Comparison of ENCODE assay signal across 20 cellular contexts in the genomic region with DNA sequence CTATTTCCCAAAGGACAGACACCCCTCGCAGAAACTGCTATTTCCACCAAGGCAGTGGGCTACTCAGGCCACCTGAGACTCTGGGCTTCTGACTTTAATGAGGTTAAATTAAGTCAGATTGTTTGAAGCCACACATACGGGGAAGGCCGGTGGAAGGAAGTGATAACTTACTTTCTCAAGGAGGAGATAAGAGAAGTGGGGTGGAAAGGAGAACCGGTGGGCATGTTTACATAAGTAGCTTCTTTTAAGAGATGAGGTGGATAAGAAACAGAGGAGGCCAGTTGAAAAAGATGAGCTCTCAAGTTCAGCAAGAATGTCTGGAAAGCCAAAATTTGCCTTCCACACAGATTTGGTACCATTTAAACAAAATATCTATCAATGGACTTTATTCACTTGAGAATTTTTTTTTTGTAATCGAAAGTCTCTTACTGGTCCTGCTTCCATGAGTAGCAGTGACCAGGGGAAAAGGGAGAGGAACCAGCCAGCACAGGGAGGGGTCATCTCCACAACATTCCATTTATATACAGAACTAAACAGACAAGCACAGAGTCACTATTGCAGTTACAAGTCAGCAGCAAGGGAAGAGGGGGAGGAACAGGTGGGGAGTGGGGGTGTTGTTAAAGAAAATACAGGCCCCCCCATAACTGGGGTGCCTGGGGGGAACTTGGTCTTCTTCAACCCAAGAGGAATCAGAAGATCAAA.
"Had no signal": no experiment of that assay in that cellular context is flagged by ENCODE, and none has a peak within 500 bp of the region (broad histone marks: within the 10 kb centered on the region; RNA-seq: fewer than 3 reads in every experiment).

No MANE protein-coding gene starts in this region.

- H3K4me3 ChIP-seq: breast epithelium, esophagus squamous epithelium, mucosa of descending colon, pancreas, right lobe of liver, thoracic aorta, upper lobe of right lung had no signal

- H3K36me3 ChIP-seq: breast epithelium had no signal

- DNase-seq: activated CD4-positive, alpha-beta T cell treated with anti-CD3 and anti-CD28 coated beads for 36 hours; activated CD8-positive, alpha-beta memory T cell treated with anti-CD3 and anti-CD28 coated beads, Interleukin-2, amount 50 U/mL, for 4 hours; activated effector memory CD4-positive, alpha-beta T cell treated with Interleukin-2 at 50 U/mL for 16 hours; activated naive CD4-positive, alpha-beta T cell treated with anti-CD3 and anti-CD28 coated beads, Interleukin-2, amount 50 U/mL, for 16 hours; activated T-cell treated with anti-CD3 and anti-CD28 coated beads, Interleukin-2, amount 50 U/mL, for 48 hours; effector CD4-positive, alpha-beta T cell; esophagus squamous epithelium; left ventricle myocardium superior; mucosa of descending colon; naive B cell; pancreas; right lobe of liver; small intestine; stimulated activated CD4-positive, alpha-beta T cell treated with anti-CD3 and anti-CD28 coated beads, Interleukin-4, amount 100 ng/mL, for 24 hours; upper lobe of right lung had no signal

- H3K27ac ChIP-seq: breast epithelium, esophagus squamous epithelium, pancreas, right lobe of liver, thoracic aorta, upper lobe of right lung had no signal

- H3K9me3 ChIP-seq: breast epithelium, esophagus squamous epithelium, mucosa of descending colon, pancreas, right lobe of liver, thoracic aorta, upper lobe of right lung had no signal

- ATAC-seq: activated CD4-positive, alpha-beta T cell treated with anti-CD3 and anti-CD28 coated beads for 36 hours; left ventricle myocardium superior; mucosa of descending colon; pancreas; right lobe of liver; SK-N-SH treated with all-trans-retinoic acid at 6 μM for 48 hours; stimulated activated memory B cell treated with anti-CD40 and anti-IgM and Interleukin-4, amounts not matched to agents 10 μg/mL and 1 μg/mL and 100 μg/mL, for 72 hours; upper lobe of right lung; WTC11 had no signal

- H3K4me1 ChIP-seq: breast epithelium, esophagus squamous epithelium, pancreas, right lobe of liver, upper lobe of right lung had no signal

- H3K27me3 ChIP-seq: breast epithelium, esophagus squamous epithelium, pancreas, right lobe of liver, upper lobe of right lung had no signal
